In genomic region chr15:75651810-75652543, GRCh38 we compare ENCODE assay signal across 9 cellular contexts. TPM values are rescaled to one million over a fixed set of nuclear protein-coding genes. Genes with fewer than 3 reads are reported as not detected.
A peak's percentile ranks its signal among the peaks of the same experiment; 100 is the strongest.
DNase-seq lines count a peak whose midpoint lies in the region; ATAC-seq and TF ChIP-seq lines count a peak whose summit lies in the region.
"Had no signal": no experiment of that assay in that cellular context is flagged by ENCODE, and none has a peak within 500 bp of the region (broad histone marks: within the 10 kb centered on the region; RNA-seq: fewer than 3 reads in every experiment).

No MANE protein-coding gene starts in this region.

- H3K27me3 ChIP-seq in CD4-positive, CD25-positive, alpha-beta regulatory T cell (ENCODE audit: control insufficient read depth, insufficient read depth, low read length), result no peaks in the 10 kb centered on the region
- H3K27me3 ChIP-seq in Peyer's patch, result no peaks in the 10 kb centered on the region

- no peak overlapping the region for H3K4me3 ChIP-seq in CD4-positive, CD25-positive, alpha-beta regulatory T cell (ENCODE audit: low read depth, low read length)
- H3K4me3 ChIP-seq in Peyer's patch, result peak overlapping the region in 3 of 4 donors; percentile 6 to 82 (median 40)

- peak in 1 of 3 donors; percentile 20 for DNase-seq in CD4-positive, CD25-positive, alpha-beta regulatory T cell
- DNase-seq in Peyer's patch (peak in 1 of 3 donors; percentile 43), epithelial cell of prostate (ENCODE audit: low read depth, low spot score) (no peak), osteocyte (ENCODE audit: extremely low spot score, unreplicated experiment) (no peak), foreskin melanocyte (no peak), NCI-H1417 treated with DMSO at 0.1 percent for 48 hours (lab: John Stamatoyannopoulos, UW) (no peak), COLO829 (ENCODE audit: low spot score) (no peak), HCEC 1CT (no peak)
- DNase-seq: hippocampal formation had no signal

- no peak for ATAC-seq in CD4-positive, CD25-positive, alpha-beta regulatory T cell (ENCODE audit: low read depth in 2 of 2)

- H3K4me3 Mint-ChIP-seq in CD4-positive, CD25-positive, alpha-beta regulatory T cell, result peak overlapping the region in 3 of 4 donors; percentile 65 to 79 (median 73)
- peak overlapping the region; percentile 90 for H3K4me3 Mint-ChIP-seq in osteocyte (ENCODE audit: unreplicated experiment)

- TF ChIP-seq CTCF in Peyer's patch (IDR thresholded peaks at IDR 0.05) (no peak), osteocyte (IDR thresholded peaks at IDR 0.05) (no peak)

- H3K9me3 Mint-ChIP-seq in CD4-positive, CD25-positive, alpha-beta regulatory T cell, result no peaks in the 10 kb centered on the region
- no peaks in the 10 kb centered on the region for H3K9me3 Mint-ChIP-seq in osteocyte (ENCODE audit: unreplicated experiment)

- no peak overlapping the region for H3K27ac ChIP-seq in CD4-positive, CD25-positive, alpha-beta regulatory T cell (ENCODE audit: insufficient read depth, low read length, poor library complexity, severe bottlenecking)
- H3K27ac ChIP-seq in Peyer's patch (peak overlapping the region in 3 of 4 donors; percentile 1 to 45 (median 5)), epithelial cell of prostate (peak overlapping the region; percentile 31)

- TF ChIP-seq POLR2A in Peyer's patch (IDR thresholded peaks at IDR 0.05), result no peak

- H3K27ac Mint-ChIP-seq in CD4-positive, CD25-positive, alpha-beta regulatory T cell, result peak overlapping the region; percentile 71 to 83 (median 82)
- peak overlapping the region; percentile 64 for H3K27ac Mint-ChIP-seq in osteocyte (ENCODE audit: unreplicated experiment)

- peaks cover 6% of the 10 kb centered on the region for H3K36me3 Mint-ChIP-seq in CD4-positive, CD25-positive, alpha-beta regulatory T cell
- peaks cover 24% of the 10 kb centered on the region for H3K36me3 Mint-ChIP-seq in osteocyte (ENCODE audit: unreplicated experiment)

- no peaks in the 10 kb centered on the region for H3K27me3 Mint-ChIP-seq in CD4-positive, CD25-positive, alpha-beta regulatory T cell
- H3K27me3 Mint-ChIP-seq in osteocyte (ENCODE audit: unreplicated experiment), result no peaks in the 10 kb centered on the region

- peaks cover 25% of the 10 kb centered on the region for H3K4me1 ChIP-seq in CD4-positive, CD25-positive, alpha-beta regulatory T cell (ENCODE audit: control insufficient read depth, insufficient read depth, low read length, poor library complexity, severe bottlenecking)
- H3K4me1 ChIP-seq in Peyer's patch, result peaks cover 0 to 74% (median 2%) of the 10 kb centered on the region in 4 donors

- peaks cover 0 to 44% (median 18%) of the 10 kb centered on the region in 4 donors for H3K4me1 Mint-ChIP-seq in CD4-positive, CD25-positive, alpha-beta regulatory T cell
- H3K4me1 Mint-ChIP-seq in osteocyte (ENCODE audit: unreplicated experiment), result peaks cover 68% of the 10 kb centered on the region

- H3K9me3 ChIP-seq in CD4-positive, CD25-positive, alpha-beta regulatory T cell (ENCODE audit: control insufficient read depth in 2 of 2, low read length in 2 of 2), result no peaks in the 10 kb centered on the region
- no peaks in the 10 kb centered on the region for H3K9me3 ChIP-seq in Peyer's patch

- H3K36me3 ChIP-seq in CD4-positive, CD25-positive, alpha-beta regulatory T cell (ENCODE audit: control insufficient read depth, insufficient read depth, low read length), result no peaks in the 10 kb centered on the region
- H3K36me3 ChIP-seq in Peyer's patch, result peaks cover 0 to 9% (median 0%) of the 10 kb centered on the region in 3 donors

RNA-seq across cellular contexts. Expression of gene SNX33, which starts 4.3 kb away (rescaled TPM):
- total RNA-seq in CD4-positive, CD25-positive, alpha-beta regulatory T cell, result 2.1 TPM
- polyA plus RNA-seq in CD4-positive, CD25-positive, alpha-beta regulatory T cell, result 1 to 10 TPM in 1 of 4 donors, under 1 TPM in 3; 0.03 to 1.0 (median 0.53) TPM
- total RNA-seq in Peyer's patch, result 10 to 100 TPM; 35.5 to 53.7 (median 49.5) TPM
- 36.3 and 36.7 TPM in 2 replicates for total RNA-seq in osteocyte

RNA-seq across cellular contexts. Expression of gene IMP3, which starts 12.0 kb away (rescaled TPM):
- total RNA-seq in CD4-positive, CD25-positive, alpha-beta regulatory T cell, result 40.5 TPM
- polyA plus RNA-seq in CD4-positive, CD25-positive, alpha-beta regulatory T cell, result 100 to 1,000 TPM; 216 to 303 (median 283) TPM
- total RNA-seq in Peyer's patch, result 100 to 1,000 TPM in 3 of 4 donors, 10 to 100 TPM in 1; 96.8 to 133 (median 124) TPM
- 31.9 and 36.5 TPM in 2 replicates for total RNA-seq in osteocyte

RNA-seq across cellular contexts. Expression of gene SNUPN, which starts 26.5 kb away (rescaled TPM):
- total RNA-seq in CD4-positive, CD25-positive, alpha-beta regulatory T cell, result 13.8 TPM
- 10 to 100 TPM; 26.4 to 36.9 (median 31.1) TPM for polyA plus RNA-seq in CD4-positive, CD25-positive, alpha-beta regulatory T cell
- total RNA-seq in Peyer's patch (10 to 100 TPM; 11.5 to 32.2 (median 17.4) TPM), osteocyte (27.0 and 27.9 TPM in 2 replicates)

Comparison
In these comparisons a context has a peak if more than half of its experiments do, and no peak if none do; other contexts are left out.
1. RNA of gene SNX33, which starts 4.3 kb away (total RNA-seq): 35.5 to 53.7 TPM in Peyer's patch and 36.3 to 36.7 TPM in osteocyte; 2.1 TPM in CD4-positive, CD25-positive, alpha-beta regulatory T cell (single experiment); every median in the first group is over 10 times any median in the second.